1 cellular context compared by ENCODE assay signal in genomic region chr2:195632852-195633572, GRCh38.
TF ChIP-seq lines count a peak whose summit lies in the region.

No MANE protein-coding gene starts in this region.

TF ChIP-seq in WTC11, 78 proteins besides CTCF, POLR2A, EP300 and RAD21 (continued from another document):
- TF ChIP-seq E2F5 (CRISPR knock-in tag; IDR thresholded peaks at IDR 0.05), result no peak
- no peak for TF ChIP-seq ZNF317 (CRISPR knock-in tag; IDR thresholded peaks at IDR 0.05; ENCODE audit: borderline replicate concordance, low read depth)
- no peak for TF ChIP-seq GTF2I (CRISPR knock-in tag; conservative IDR thresholded peaks at IDR 0.05)
- no peak for TF ChIP-seq TP53 (CRISPR knock-in tag; IDR thresholded peaks at IDR 0.05)
- no peak for TF ChIP-seq NFATC4 (CRISPR knock-in tag; IDR thresholded peaks at IDR 0.05)
- no peak for TF ChIP-seq HMGXB4 (CRISPR knock-in tag; IDR thresholded peaks at IDR 0.05)
- TF ChIP-seq ZNF532 (CRISPR knock-in tag; IDR thresholded peaks at IDR 0.05; ENCODE audit: borderline replicate concordance), result no peak
- TF ChIP-seq CDX4 (CRISPR knock-in tag; IDR thresholded peaks at IDR 0.05; ENCODE audit: borderline replicate concordance), result no peak
